Comparison of ENCODE assay signal across 20 cellular contexts in genomic region chr3:77726509-77726908, GRCh38.
"Had no signal": no experiment of that assay in that cellular context is flagged by ENCODE, and none has a peak within 500 bp of the region (broad histone marks: within the 10 kb centered on the region; RNA-seq: fewer than 3 reads in every experiment).

No MANE protein-coding gene starts in this region.

- H3K27me3 ChIP-seq: adrenal gland, esophagus squamous epithelium, right lobe of liver, testis, uterus had no signal

- H3K4me1 ChIP-seq: adrenal gland, right lobe of liver, testis, uterus had no signal

- DNase-seq: activated CD4-positive, alpha-beta T cell treated with anti-CD3 and anti-CD28 coated beads for 36 hours; activated CD4-positive, CD25-positive, alpha-beta regulatory T cell; activated CD8-positive, alpha-beta memory T cell treated with anti-CD3 and anti-CD28 coated beads, Interleukin-2, amount 10 ng/mL, durations not matched to agents 7 days and 5 days; activated CD8-positive, alpha-beta T cell treated with anti-CD3 and anti-CD28 coated beads, Interleukin-2, amount 10 ng/mL, durations not matched to agents 7 days and 5 days; activated T-cell treated with anti-CD3 and anti-CD28 coated beads, Interleukin-2, amount 50 U/mL, for 48 hours; adrenal gland; aorta; central memory CD4-positive, alpha-beta T cell; dermis blood vessel endothelial cell; effector CD4-positive, alpha-beta T cell; esophagus squamous epithelium; mammary epithelial cell; posterior cingulate gyrus; right lobe of liver; stimulated activated CD4-positive, alpha-beta T cell treated with anti-CD3 and anti-CD28 coated beads, Interleukin-12 subunit alpha, Interleukin-12 subunit beta, amount 100 ng/mL, for 4 hours; stimulated activated CD4-positive, alpha-beta T cell treated with anti-CD3 and anti-CD28 coated beads, Interleukin-4, amount 100 ng/mL, for 1 hour; stimulated activated naive CD8-positive, alpha-beta T cell treated with anti-CD3 and anti-CD28 coated beads, Interleukin-15, Interleukin-2, amounts not matched to agents 100 U/mL and 50 U/mL, for 24 hours; testis; uterus had no signal

- ATAC-seq: activated CD4-positive, alpha-beta T cell treated with anti-CD3 and anti-CD28 coated beads for 36 hours; activated CD8-positive, alpha-beta memory T cell treated with anti-CD3 and anti-CD28 coated beads, Interleukin-2, amount 10 ng/mL, durations not matched to agents 7 days and 5 days; activated CD8-positive, alpha-beta T cell treated with anti-CD3 and anti-CD28 coated beads, Interleukin-2, amount 10 ng/mL, durations not matched to agents 7 days and 5 days; right lobe of liver; stimulated activated naive CD8-positive, alpha-beta T cell treated with anti-CD3 and anti-CD28 coated beads, Interleukin-15, Interleukin-2, amounts not matched to agents 100 U/mL and 50 U/mL, for 24 hours had no signal

- H3K4me3 ChIP-seq: adrenal gland, esophagus squamous epithelium, right lobe of liver, skin epidermis, testis, uterus had no signal

- H3K9me3 ChIP-seq: adrenal gland, esophagus squamous epithelium, right lobe of liver, testis, uterus had no signal

- H3K36me3 ChIP-seq: adrenal gland, esophagus squamous epithelium, right lobe of liver, uterus had no signal

- H3K27ac ChIP-seq: adrenal gland, esophagus squamous epithelium, right lobe of liver, skin epidermis, testis, uterus had no signal
